Comparison of ENCODE assay signal across 8 cellular contexts in the genomic region with DNA sequence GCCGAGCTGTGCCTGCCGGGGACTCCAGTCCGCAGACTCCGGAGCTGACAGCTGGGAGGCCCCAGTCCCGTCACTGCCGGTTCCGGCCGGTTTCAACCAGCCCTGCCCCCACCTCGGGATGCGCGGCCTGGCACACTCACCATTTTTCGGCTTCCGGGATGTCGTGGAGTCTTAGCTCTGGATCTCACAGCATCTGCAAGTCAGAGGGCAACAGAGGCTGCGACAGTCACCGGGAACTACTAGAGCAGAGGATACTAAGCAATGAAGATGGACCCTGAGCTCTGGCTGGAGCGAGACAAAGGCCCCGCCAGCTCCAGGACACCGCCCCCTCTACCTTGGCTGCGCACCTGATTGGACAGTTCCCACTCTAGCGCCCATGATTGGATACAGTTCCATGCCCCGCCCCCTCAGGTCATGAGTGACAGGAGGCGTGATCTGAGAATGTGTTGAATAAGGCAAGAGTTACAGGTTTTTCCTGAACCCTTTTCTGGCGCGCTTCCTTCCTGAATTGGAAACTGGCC. TPM values are rescaled to one million over a fixed set of nuclear protein-coding genes. Genes with fewer than 3 reads are reported as not detected.
DNase-seq lines count a peak whose midpoint lies in the region; ATAC-seq and TF ChIP-seq lines count a peak whose summit lies in the region.

A gene (minus strand): TSS at position 303 of the 521 bp plus-strand sequence. CDS start 160 bp downstream, at position 143.

- no peaks in the 10 kb centered on the region for H3K27me3 Mint-ChIP-seq in MCF 10A (ENCODE audit: insufficient read depth, unreplicated experiment)
- H3K27me3 Mint-ChIP-seq in activated CD8-positive, alpha-beta T cell treated with anti-CD3 and anti-CD28 coated beads, Interleukin-2, amount 10 ng/mL, durations not matched to agents 7 days and 5 days (ENCODE audit: low read depth), result no peaks in the 10 kb centered on the region

- intact Hi-C loops in MCF 10A (cut with micrococcal nuclease), result no loop called here
- intact Hi-C loops in lower lobe of right lung (cut with DNase I), result no loop called here

- no peak within 1 kb of the TSS for H3K4me3 Mint-ChIP-seq in MCF 10A (ENCODE audit: unreplicated experiment)
- peak within 1 kb of the TSS; percentile 96 for H3K4me3 Mint-ChIP-seq in activated CD8-positive, alpha-beta T cell treated with anti-CD3 and anti-CD28 coated beads, Interleukin-2, amount 10 ng/mL, durations not matched to agents 7 days and 5 days

- no peak within 1 kb of the TSS for H3K27ac Mint-ChIP-seq in MCF 10A (ENCODE audit: low read depth, unreplicated experiment)
- H3K27ac Mint-ChIP-seq in activated CD8-positive, alpha-beta T cell treated with anti-CD3 and anti-CD28 coated beads, Interleukin-2, amount 10 ng/mL, durations not matched to agents 7 days and 5 days, result peak within 1 kb of the TSS; percentile 99

- no peaks in the 10 kb centered on the region for H3K36me3 ChIP-seq in lower lobe of right lung

- in situ Hi-C loops in T47D (cut with HindIII; ENCODE audit: low pct_unique_long_range_greater_than_20kb, low sequenced_read_pairs), result no loop called here

- ATAC-seq in HG03095 (IDR thresholded peaks at IDR 0.05; ENCODE audit: unreplicated experiment) (peak; percentile 92), lower lobe of right lung (peak; percentile 100)
- peak; percentile 100 for ATAC-seq in activated CD8-positive, alpha-beta T cell treated with anti-CD3 and anti-CD28 coated beads, Interleukin-2, amount 10 ng/mL, durations not matched to agents 7 days and 5 days

- POLR2A ChIA-PET in MCF 10A (lab: Yijun Ruan, JAX), result no interaction called here
- POLR2A ChIA-PET in activated CD8-positive, alpha-beta T cell treated with anti-CD3 and anti-CD28 coated beads, Interleukin-2, amount 10 ng/mL, durations not matched to agents 7 days and 5 days (lab: Charles Lee), result interaction anchor here (0.6 to 2.1 kb wide), 9 partner anchors 11 to 622 kb away, joined by 3 to 13 read pairs (median 4); a partner anchor contains a TSS

- no peak for TF ChIP-seq CTCF in MCF 10A (IDR thresholded peaks at IDR 0.05; ENCODE audit: unreplicated experiment)
- TF ChIP-seq CTCF in lower lobe of right lung (IDR thresholded peaks at IDR 0.05), result no peak

- H3K27ac ChIP-seq in lower lobe of right lung, result peak within 1 kb of the TSS; percentile 77

- H3K9me3 ChIP-seq in lower lobe of right lung, result no peaks in the 10 kb centered on the region

- peak; percentile 75 to 99 for DNase-seq in T47D (ENCODE audit: low read depth in 1 of 2, low spot score in 1 of 2)
- no peak for DNase-seq in MCF 10A (ENCODE audit: unreplicated experiment)
- DNase-seq in NCI-H345 treated with DMSO at 0.1 percent for 48 hours (lab: John Stamatoyannopoulos, UW; ENCODE audit: unreplicated experiment), result peak; percentile 10
- DNase-seq in activated CD8-positive, alpha-beta T cell treated with anti-CD3 and anti-CD28 coated beads, Interleukin-2, amount 10 ng/mL, durations not matched to agents 7 days and 5 days, result peak; percentile 97
- DNase-seq in effector CD8-positive, alpha-beta T cell (lab: John Stamatoyannopoulos, UW), result peak; percentile 94
- DNase-seq in lower lobe of right lung, result peak; percentile 91
- DNase-seq in stimulated activated CD4-positive, alpha-beta T cell treated with anti-CD3 and anti-CD28 coated beads, Interleukin-4, amount 100 ng/mL, for 48 hours (ENCODE audit: low read depth in 2 of 2), result peak; percentile 93 to 94

- peak within 1 kb of the TSS; percentile 88 for H3K4me3 ChIP-seq in lower lobe of right lung

- H3K9me3 Mint-ChIP-seq in MCF 10A (ENCODE audit: unreplicated experiment), result peaks cover 6% of the 10 kb centered on the region
- H3K9me3 Mint-ChIP-seq in activated CD8-positive, alpha-beta T cell treated with anti-CD3 and anti-CD28 coated beads, Interleukin-2, amount 10 ng/mL, durations not matched to agents 7 days and 5 days (ENCODE audit: insufficient read depth), result peaks cover 7% of the 10 kb centered on the region

- H3K4me1 ChIP-seq in lower lobe of right lung, result peaks cover 10% of the 10 kb centered on the region

- no peaks in the 10 kb centered on the region for H3K27me3 ChIP-seq in lower lobe of right lung (ENCODE audit: low read depth)

- H3K4me1 Mint-ChIP-seq in MCF 10A (ENCODE audit: insufficient read depth, unreplicated experiment), result no peaks in the 10 kb centered on the region
- H3K4me1 Mint-ChIP-seq in activated CD8-positive, alpha-beta T cell treated with anti-CD3 and anti-CD28 coated beads, Interleukin-2, amount 10 ng/mL, durations not matched to agents 7 days and 5 days (ENCODE audit: low read depth), result peaks cover 15% of the 10 kb centered on the region

- no TSS peak for BruUV-seq in MCF 10A (replicated peaks; lab: Mats Ljungman, UMichigan)

- CTCF ChIA-PET in MCF 10A (lab: Yijun Ruan, JAX), result no interaction called here
- CTCF ChIA-PET in activated CD8-positive, alpha-beta T cell treated with anti-CD3 and anti-CD28 coated beads, Interleukin-2, amount 10 ng/mL, durations not matched to agents 7 days and 5 days (lab: Charles Lee), result interaction anchor here (1.2 kb wide), 1 partner anchor 13 kb away, joined by 3 read pairs; no protein-coding TSS in a partner anchor

- H3K36me3 Mint-ChIP-seq in MCF 10A (ENCODE audit: insufficient read depth, unreplicated experiment), result no peaks in the 10 kb centered on the region
- peaks cover 26% of the 10 kb centered on the region for H3K36me3 Mint-ChIP-seq in activated CD8-positive, alpha-beta T cell treated with anti-CD3 and anti-CD28 coated beads, Interleukin-2, amount 10 ng/mL, durations not matched to agents 7 days and 5 days (ENCODE audit: low read depth)

RNA-seq across cellular contexts. Expression of the gene that starts here (rescaled TPM):
- total RNA-seq in MCF 10A (2022), result not detected in 2 replicates
- 10 to 100 TPM; 10.9 to 13.6 TPM for total RNA-seq in activated CD8-positive, alpha-beta T cell treated with anti-CD3 and anti-CD28 coated beads, Interleukin-2, amount 10 ng/mL, durations not matched to agents 7 days and 5 days
- total RNA-seq in lower lobe of right lung, result 4.6 TPM
